Comparison of ENCODE assay signal across 8 cellular contexts in the genomic region with DNA sequence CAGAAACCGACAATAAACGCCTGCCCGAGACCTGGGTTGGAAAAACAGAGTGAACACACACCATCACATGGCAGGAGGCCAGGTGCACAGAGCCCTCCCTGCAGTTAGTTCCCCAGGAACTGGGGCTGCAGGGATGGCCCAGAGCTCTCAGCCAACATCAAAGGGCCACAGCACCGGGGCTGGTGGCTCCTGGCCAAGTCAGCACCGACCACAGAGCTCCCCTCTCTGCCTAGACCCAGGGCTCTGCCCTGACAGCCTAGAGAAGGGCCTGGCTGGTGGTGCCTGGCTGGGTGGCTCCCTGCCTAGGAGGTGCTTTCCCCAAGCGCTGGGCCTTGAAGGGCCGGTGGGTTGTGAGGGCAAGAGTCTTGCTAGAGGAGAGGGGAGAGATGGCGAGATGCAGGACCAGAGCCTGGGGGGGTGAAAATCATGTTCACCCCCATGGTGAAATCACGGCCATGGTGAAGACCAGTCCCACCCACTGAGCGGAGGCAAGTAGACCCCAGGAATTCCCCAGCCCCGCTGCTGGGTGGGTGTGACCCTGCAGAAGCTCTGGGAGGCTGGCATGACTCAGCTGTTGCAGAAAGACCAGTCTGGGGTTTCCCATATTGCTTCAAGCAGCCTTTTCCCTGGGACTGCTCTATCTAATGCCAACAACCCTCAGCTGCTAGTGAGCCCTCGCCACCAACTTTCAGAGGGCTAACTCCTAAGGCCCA. TPM values are rescaled to one million over a fixed set of nuclear protein-coding genes. Genes with fewer than 3 reads are reported as not detected.
DNase-seq lines count a peak whose midpoint lies in the region; ATAC-seq, FAIRE-seq and TF ChIP-seq lines count a peak whose summit lies in the region.

No MANE protein-coding gene starts in this region.

- H3K36me3 Mint-ChIP-seq in T-cell, result no peaks in the 10 kb centered on the region

- DNase-seq in GM12865 (ENCODE audit: low read depth), result peak; percentile 84
- peak in 31 of 34 experiments; percentile 23 to 62 (median 43) for DNase-seq in T-cell
- DNase-seq in bronchial epithelial cell (ENCODE audit: low read depth), result peak; percentile 92
- peak; percentile 54 for DNase-seq in non-pigmented ciliary epithelial cell (ENCODE audit: low read depth)
- no peak for DNase-seq in NCI-H1436 (lab: John Stamatoyannopoulos, UW)
- DNase-seq in testis, result no peak
- no peak for DNase-seq in SKM-1 treated with dmso at 0.1 percent for 144 hours (lab: John Stamatoyannopoulos, UW; ENCODE audit: unreplicated experiment)

- H3K27ac ChIP-seq in testis, result no peak overlapping the region

- no peak for TF ChIP-seq CTCF in GM12865 (IDR thresholded peaks at IDR 0.05; ENCODE audit: insufficient read depth, low read depth, low read length, missing control alignments)
- TF ChIP-seq CTCF in bronchial epithelial cell (IDR thresholded peaks at IDR 0.05; ENCODE audit: insufficient read depth, low read length, severe bottlenecking), result no peak
- no peak for TF ChIP-seq CTCF in testis (IDR thresholded peaks at IDR 0.05)

- FAIRE-seq in bronchial epithelial cell (lab: Jason Lieb, UNC), result no peak

- peaks cover 52 to 60% (median 56%) of the 10 kb centered on the region in 3 donors for H3K4me1 Mint-ChIP-seq in T-cell

- H3K9me3 Mint-ChIP-seq in T-cell, result no peaks in the 10 kb centered on the region

- CTCF ChIA-PET in T-cell (lab: Charles Lee), result interaction anchor here in 1 of 2 donors (0.5 kb wide), 1 partner anchor 22 kb away, joined by 3 read pairs; no protein-coding TSS in a partner anchor

- H3K27me3 ChIP-seq in bronchial epithelial cell (ENCODE audit: control insufficient read depth, insufficient read depth, low read length) (peaks cover 4% of the 10 kb centered on the region), testis (no peaks in the 10 kb centered on the region)

- H3K36me3 ChIP-seq in bronchial epithelial cell (ENCODE audit: control insufficient read depth, insufficient read depth, low read length) (no peaks in the 10 kb centered on the region), testis (ENCODE audit: low read depth, missing control alignments) (no peaks in the 10 kb centered on the region)

- H3K4me1 ChIP-seq in testis, result no peaks in the 10 kb centered on the region

- no peaks in the 10 kb centered on the region for H3K27me3 Mint-ChIP-seq in T-cell

- 76 to 77% methylated on average over 11 of the region's 12 CpGs for WGBS in testis, 2 donors

- peak overlapping the region; percentile 85 to 91 for H3K27ac Mint-ChIP-seq in T-cell

- intact Hi-C loops in testis (cut with DNase I; ENCODE audit: low total_unique reads), result no loop called here

- H3K4me3 Mint-ChIP-seq in T-cell, result peak overlapping the region in 2 of 3 donors; percentile 9 to 95

- peak overlapping the region; percentile 90 for H3K4me3 ChIP-seq in GM12865 (ENCODE audit: low read depth, low read length)
- no peak overlapping the region for H3K4me3 ChIP-seq in bronchial epithelial cell (ENCODE audit: low read depth, low read length)
- H3K4me3 ChIP-seq in testis, result no peak overlapping the region

- H3K9me3 ChIP-seq in testis, result no peaks in the 10 kb centered on the region

- ATAC-seq in HG03045 (IDR thresholded peaks at IDR 0.05; ENCODE audit: unreplicated experiment) (peak; percentile 31), T-cell (replicated peaks in 1 of 4) (peak; percentile 38 to 57 (median 46))

- no peak for TF ChIP-seq POLR2A in testis (IDR thresholded peaks at IDR 0.05)

- POLR2A ChIA-PET in T-cell (lab: Charles Lee), result interaction anchor here in 1 of 2 donors (0.6 kb wide), 1 partner anchor 116 kb away, joined by 8 read pairs; no protein-coding TSS in a partner anchor

RNA-seq across cellular contexts. Expression of gene BID, which starts 7.2 kb away (rescaled TPM):
- 10 to 100 TPM; 15.8 to 34.6 (median 28.5) TPM for total RNA-seq in T-cell
- 20.0 and 22.1 TPM in 2 replicates for total RNA-seq in bronchial epithelial cell
- total RNA-seq in testis, result 1 to 10 TPM; 6.9 to 8.4 TPM
- polyA plus RNA-seq in testis (ENCODE audit: insufficient read depth, low read depth, low replicate concordance), result 8.3 TPM

Comparison
In these comparisons a context has a peak if more than half of its experiments do, and no peak if none do; other contexts are left out.
1. DNase-seq: peak in GM12865 (single experiment), T-cell (31 of 34), bronchial epithelial cell (single experiment) and non-pigmented ciliary epithelial cell (single experiment); none in NCI-H1436 (single experiment), testis (single experiment) and SKM-1 treated with dmso at 0.1 percent for 144 hours (single experiment).